In the genomic region with DNA sequence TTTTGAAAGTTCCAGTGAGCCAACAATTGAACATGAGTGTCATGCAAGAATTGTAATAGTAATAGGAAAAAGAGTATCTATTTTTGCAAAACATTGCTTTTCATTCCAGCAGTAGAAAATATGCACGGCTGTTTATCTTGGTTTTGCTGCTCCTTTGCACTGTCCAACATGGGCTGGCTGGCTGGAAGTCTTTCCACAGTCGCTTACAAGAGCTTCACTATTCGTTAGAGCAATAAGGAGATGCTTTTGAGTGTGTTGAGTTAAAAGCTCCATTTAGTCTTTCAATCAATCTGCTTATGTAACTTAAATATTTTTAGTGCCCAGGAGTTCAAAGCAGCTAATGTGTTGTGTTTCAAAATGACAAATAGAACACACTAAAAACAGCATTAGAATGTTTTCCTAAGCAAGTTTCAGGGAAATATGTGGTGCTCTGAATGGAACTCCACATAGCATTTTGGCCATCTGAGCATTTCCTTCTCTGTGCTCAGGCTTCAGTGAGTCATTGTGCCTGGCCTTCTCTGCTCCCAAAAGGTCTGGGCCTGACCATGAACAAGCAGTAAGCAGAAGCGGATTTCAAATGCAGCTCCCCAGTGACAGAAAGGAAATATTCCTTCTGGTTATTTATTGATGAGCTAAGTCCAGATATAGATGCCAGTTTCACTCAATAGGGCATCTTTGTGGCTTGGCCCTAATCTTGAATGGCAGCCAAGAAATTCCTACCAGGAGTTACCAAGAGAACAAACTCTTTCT, we compare ENCODE assay signal across 1 cellular context.
TF ChIP-seq lines count a peak whose summit lies in the region.

No MANE protein-coding gene starts in this region.

TF ChIP-seq in GM23338, 12 proteins besides CTCF, POLR2A, EP300 and RAD21:
- TF ChIP-seq, protein P1, sequence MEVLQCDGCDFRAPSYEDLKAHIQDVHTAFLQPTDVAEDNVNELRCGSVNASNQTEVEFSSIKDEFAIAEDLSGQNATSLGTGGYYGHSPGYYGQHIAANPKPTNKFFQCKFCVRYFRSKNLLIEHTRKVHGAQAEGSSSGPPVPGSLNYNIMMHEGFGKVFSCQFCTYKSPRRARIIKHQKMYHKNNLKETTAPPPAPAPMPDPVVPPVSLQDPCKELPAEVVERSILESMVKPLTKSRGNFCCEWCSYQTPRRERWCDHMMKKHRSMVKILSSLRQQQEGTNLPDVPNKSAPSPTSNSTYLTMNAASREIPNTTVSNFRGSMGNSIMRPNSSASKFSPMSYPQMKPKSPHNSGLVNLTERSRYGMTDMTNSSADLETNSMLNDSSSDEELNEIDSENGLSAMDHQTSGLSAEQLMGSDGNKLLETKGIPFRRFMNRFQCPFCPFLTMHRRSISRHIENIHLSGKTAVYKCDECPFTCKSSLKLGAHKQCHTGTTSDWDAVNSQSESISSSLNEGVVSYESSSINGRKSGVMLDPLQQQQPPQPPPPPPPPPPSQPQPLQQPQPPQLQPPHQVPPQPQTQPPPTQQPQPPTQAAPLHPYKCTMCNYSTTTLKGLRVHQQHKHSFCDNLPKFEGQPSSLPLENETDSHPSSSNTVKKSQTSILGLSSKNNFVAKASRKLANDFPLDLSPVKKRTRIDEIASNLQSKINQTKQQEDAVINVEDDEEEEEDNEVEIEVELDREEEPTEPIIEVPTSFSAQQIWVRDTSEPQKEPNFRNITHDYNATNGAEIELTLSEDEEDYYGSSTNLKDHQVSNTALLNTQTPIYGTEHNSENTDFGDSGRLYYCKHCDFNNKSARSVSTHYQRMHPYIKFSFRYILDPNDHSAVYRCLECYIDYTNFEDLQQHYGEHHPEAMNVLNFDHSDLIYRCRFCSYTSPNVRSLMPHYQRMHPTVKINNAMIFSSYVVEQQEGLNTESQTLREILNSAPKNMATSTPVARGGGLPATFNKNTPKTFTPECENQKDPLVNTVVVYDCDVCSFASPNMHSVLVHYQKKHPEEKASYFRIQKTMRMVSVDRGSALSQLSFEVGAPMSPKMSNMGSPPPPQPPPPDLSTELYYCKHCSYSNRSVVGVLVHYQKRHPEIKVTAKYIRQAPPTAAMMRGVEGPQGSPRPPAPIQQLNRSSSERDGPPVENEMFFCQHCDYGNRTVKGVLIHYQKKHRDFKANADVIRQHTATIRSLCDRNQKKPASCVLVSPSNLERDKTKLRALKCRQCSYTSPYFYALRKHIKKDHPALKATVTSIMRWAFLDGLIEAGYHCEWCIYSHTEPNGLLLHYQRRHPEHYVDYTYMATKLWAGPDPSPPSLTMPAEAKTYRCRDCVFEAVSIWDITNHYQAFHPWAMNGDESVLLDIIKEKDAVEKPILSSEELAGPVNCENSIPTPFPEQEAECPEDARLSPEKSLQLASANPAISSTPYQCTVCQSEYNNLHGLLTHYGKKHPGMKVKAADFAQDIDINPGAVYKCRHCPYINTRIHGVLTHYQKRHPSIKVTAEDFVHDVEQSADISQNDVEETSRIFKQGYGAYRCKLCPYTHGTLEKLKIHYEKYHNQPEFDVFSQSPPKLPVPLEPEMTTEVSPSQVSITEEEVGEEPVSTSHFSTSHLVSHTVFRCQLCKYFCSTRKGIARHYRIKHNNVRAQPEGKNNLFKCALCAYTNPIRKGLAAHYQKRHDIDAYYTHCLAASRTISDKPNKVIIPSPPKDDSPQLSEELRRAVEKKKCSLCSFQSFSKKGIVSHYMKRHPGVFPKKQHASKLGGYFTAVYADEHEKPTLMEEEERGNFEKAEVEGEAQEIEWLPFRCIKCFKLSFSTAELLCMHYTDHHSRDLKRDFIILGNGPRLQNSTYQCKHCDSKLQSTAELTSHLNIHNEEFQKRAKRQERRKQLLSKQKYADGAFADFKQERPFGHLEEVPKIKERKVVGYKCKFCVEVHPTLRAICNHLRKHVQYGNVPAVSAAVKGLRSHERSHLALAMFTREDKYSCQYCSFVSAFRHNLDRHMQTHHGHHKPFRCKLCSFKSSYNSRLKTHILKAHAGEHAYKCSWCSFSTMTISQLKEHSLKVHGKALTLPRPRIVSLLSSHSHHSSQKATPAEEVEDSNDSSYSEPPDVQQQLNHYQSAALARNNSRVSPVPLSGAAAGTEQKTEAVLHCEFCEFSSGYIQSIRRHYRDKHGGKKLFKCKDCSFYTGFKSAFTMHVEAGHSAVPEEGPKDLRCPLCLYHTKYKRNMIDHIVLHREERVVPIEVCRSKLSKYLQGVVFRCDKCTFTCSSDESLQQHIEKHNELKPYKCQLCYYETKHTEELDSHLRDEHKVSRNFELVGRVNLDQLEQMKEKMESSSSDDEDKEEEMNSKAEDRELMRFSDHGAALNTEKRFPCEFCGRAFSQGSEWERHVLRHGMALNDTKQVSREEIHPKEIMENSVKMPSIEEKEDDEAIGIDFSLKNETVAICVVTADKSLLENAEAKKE (CRISPR knock-in tag; IDR thresholded peaks at IDR 0.05) = no peak
- TF ChIP-seq STAT1 (IDR thresholded peaks at IDR 0.05; ENCODE audit: unreplicated experiment) = no peak
- no peak for TF ChIP-seq CREB1 (CRISPR knock-in tag; IDR thresholded peaks at IDR 0.05; ENCODE audit: low read depth)
- no peak for TF ChIP-seq ZNF114 (CRISPR knock-in tag; IDR thresholded peaks at IDR 0.05)
- TF ChIP-seq ZNF331 (CRISPR knock-in tag; IDR thresholded peaks at IDR 0.05; ENCODE audit: low read depth) = no peak
- no peak for TF ChIP-seq POLR2AphosphoS5 (IDR thresholded peaks at IDR 0.05; ENCODE audit: low read depth)
- TF ChIP-seq JUNB (IDR thresholded peaks at IDR 0.05; ENCODE audit: unreplicated experiment) = no peak
- no peak for TF ChIP-seq EZH2 (IDR thresholded peaks at IDR 0.05; ENCODE audit: low read depth, unreplicated experiment)
- no peak for TF ChIP-seq EZH2phosphoT487 (IDR thresholded peaks at IDR 0.05; ENCODE audit: unreplicated experiment)
